Comparison of ENCODE assay signal across 8 cellular contexts in the genomic region with DNA sequence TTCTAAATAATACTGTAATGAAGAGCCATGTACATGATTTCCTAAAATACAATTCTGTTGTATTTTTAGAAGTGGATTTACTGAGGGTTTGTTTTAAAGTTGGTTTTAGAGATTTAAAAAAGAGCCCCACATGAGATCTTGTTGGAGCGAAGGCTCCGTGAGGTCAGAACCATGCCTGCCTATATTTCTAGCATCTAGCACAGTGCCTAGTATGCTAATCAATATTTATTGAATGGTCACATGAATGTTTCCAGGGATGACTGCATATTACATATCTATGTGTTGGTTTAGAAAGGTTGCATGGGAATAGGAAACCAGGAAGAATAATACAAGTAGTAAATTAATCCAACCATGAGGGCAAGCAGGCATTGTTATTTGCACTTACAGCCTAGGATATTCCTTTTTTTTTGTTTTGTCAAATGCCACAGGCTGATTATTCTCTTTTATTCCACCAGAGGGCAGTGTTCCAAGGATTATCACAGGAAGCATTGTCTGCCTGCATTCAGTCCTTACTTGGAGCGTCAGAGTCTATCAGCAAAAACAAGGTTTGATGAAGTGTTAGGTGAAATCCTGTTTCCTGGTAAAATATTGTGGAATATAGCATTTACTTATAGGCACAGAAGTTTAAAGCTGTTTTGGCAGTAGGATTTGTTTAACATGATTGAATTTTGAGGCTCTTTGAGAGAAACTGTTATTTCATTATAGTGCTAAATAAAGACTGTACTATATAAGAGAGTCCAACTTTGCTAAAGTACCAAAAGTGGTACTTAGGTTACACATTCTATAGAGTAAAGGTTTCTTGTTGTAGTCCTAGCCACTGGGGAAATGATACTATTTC. TPM values are rescaled to one million over a fixed set of nuclear protein-coding genes. Genes with fewer than 3 reads are reported as not detected.
DNase-seq lines count a peak whose midpoint lies in the region; ATAC-seq, FAIRE-seq and TF ChIP-seq lines count a peak whose summit lies in the region.

No MANE protein-coding gene starts in this region.

- peak overlapping the region in 1 of 7 donors; percentile 39 for H3K27ac Mint-ChIP-seq in CD14-positive monocyte
- H3K27ac Mint-ChIP-seq in T-helper 2 cell treated with Interferon-gamma antibody and Interleukin-4, amounts not matched to agents 5 μg/mL and 100 μg/mL, for 36 hours: no peak overlapping the region

- H3K9me3 Mint-ChIP-seq in CD14-positive monocyte: no peaks in the 10 kb centered on the region
- no peaks in the 10 kb centered on the region for H3K9me3 Mint-ChIP-seq in T-helper 2 cell treated with Interferon-gamma antibody and Interleukin-4, amounts not matched to agents 5 μg/mL and 100 μg/mL, for 36 hours

- peak; percentile 89 for FAIRE-seq in GM12892 (lab: Jason Lieb, UNC)

- no peak for TF ChIP-seq POLR2A in GM12892 (IDR thresholded peaks at IDR 0.05; ENCODE audit: low read depth, low read length)

- intact Hi-C loops in CD14-positive monocyte (cut with micrococcal nuclease): loop anchor here in 1 of 2 donors (10.0 kb wide), 1 partner anchor 203 kb away; no protein-coding TSS in a partner anchor

- DNase-seq in CD14-positive monocyte (ENCODE audit: low spot score) (no peak), GM12892 (ENCODE audit: insufficient read length) (peak; percentile 18), NCI-H1694 treated with DMSO at 0.1 percent for 48 hours (lab: John Stamatoyannopoulos, UW) (peak; percentile 75), epithelial cell of esophagus (ENCODE audit: low read depth) (peak; percentile 80), mucosa of gallbladder (ENCODE audit: low spot score) (peak; percentile 44)
- peak; percentile 13 for DNase-seq in T-helper 2 cell treated with Interferon-gamma antibody and Interleukin-4, amounts not matched to agents 5 μg/mL and 100 μg/mL, for 36 hours (ENCODE audit: low spot score)

- H3K27me3 Mint-ChIP-seq in CD14-positive monocyte (ENCODE audit: low read depth in 3 of 3): no peaks in the 10 kb centered on the region
- H3K27me3 Mint-ChIP-seq in T-helper 2 cell treated with Interferon-gamma antibody and Interleukin-4, amounts not matched to agents 5 μg/mL and 100 μg/mL, for 36 hours (ENCODE audit: low read depth): no peaks in the 10 kb centered on the region

- H3K4me3 Mint-ChIP-seq in CD14-positive monocyte: no peak overlapping the region
- no peak overlapping the region for H3K4me3 Mint-ChIP-seq in T-helper 2 cell treated with Interferon-gamma antibody and Interleukin-4, amounts not matched to agents 5 μg/mL and 100 μg/mL, for 36 hours

- peaks cover 4% of the 10 kb centered on the region for H3K4me1 Mint-ChIP-seq in CD14-positive monocyte
- peaks cover 4% of the 10 kb centered on the region for H3K4me1 Mint-ChIP-seq in T-helper 2 cell treated with Interferon-gamma antibody and Interleukin-4, amounts not matched to agents 5 μg/mL and 100 μg/mL, for 36 hours (ENCODE audit: low read depth)

- peaks cover 76 to 86% of the 10 kb centered on the region in 2 donors for H3K36me3 Mint-ChIP-seq in CD14-positive monocyte
- H3K36me3 Mint-ChIP-seq in T-helper 2 cell treated with Interferon-gamma antibody and Interleukin-4, amounts not matched to agents 5 μg/mL and 100 μg/mL, for 36 hours (ENCODE audit: low read depth): peaks cover 36% of the 10 kb centered on the region

- ATAC-seq in GM19324 (IDR thresholded peaks at IDR 0.05; ENCODE audit: low FRiP score, unreplicated experiment) (no peak), GM18520 (IDR thresholded peaks at IDR 0.05; ENCODE audit: unreplicated experiment) (no peak)

- no peak overlapping the region for H3K4me3 ChIP-seq in epithelial cell of esophagus (ENCODE audit: low read length)

- peak; percentile 94 for TF ChIP-seq CTCF in CD14-positive monocyte (IDR thresholded peaks at IDR 0.05)
- peak; percentile 81 for TF ChIP-seq CTCF in epithelial cell of esophagus (IDR thresholded peaks at IDR 0.05; ENCODE audit: insufficient read depth, low read depth, low read length, missing control alignments)

RNA-seq across cellular contexts. Expression of gene COG3, which starts 46.8 kb away (rescaled TPM):
- 10 to 100 TPM; 12.3 to 12.9 TPM for polyA plus RNA-seq in CD14-positive monocyte
- 17.3 TPM for polyA plus RNA-seq in GM12892 (2012; ENCODE audit: missing spikeins)
- total RNA-seq in mucosa of gallbladder: 23.9 TPM
